Comparison of ENCODE assay signal across 11 cellular contexts in genomic region chr12:130878193-130879185, GRCh38. TPM values are rescaled to one million over a fixed set of nuclear protein-coding genes. Genes with fewer than 3 reads are reported as not detected.
DNase-seq lines count a peak whose midpoint lies in the region; ATAC-seq and TF ChIP-seq lines count a peak whose summit lies in the region.
"Had no signal": no experiment of that assay in that cellular context is flagged by ENCODE, and none has a peak within 500 bp of the region (broad histone marks: within the 10 kb centered on the region; RNA-seq: fewer than 3 reads in every experiment).

No MANE protein-coding gene starts in this region.

- intact Hi-C loops in left colon (cut with DNase I, micrococcal nuclease) = no loop called here

- peak; percentile 15 for DNase-seq in DMS 273 treated with DMSO at 0.1 percent for 48 hours (lab: John Stamatoyannopoulos, UW)
- no peak for DNase-seq in left colon
- DNase-seq in SKM-1 treated with dmso at 0.1 percent for 144 hours (lab: John Stamatoyannopoulos, UW; ENCODE audit: unreplicated experiment) = no peak
- DNase-seq in kidney tubule cell (ENCODE audit: low spot score) = no peak
- DNase-seq in Kasumi-1 (lab: John Stamatoyannopoulos, UW) = no peak
- DNase-seq: NCI-H1930; stimulated activated CD4-positive, alpha-beta T cell treated with anti-CD3 and anti-CD28 coated beads, Interleukin-2, amount 100 ng/mL, for 48 hours; T-cell had no signal

- peak; percentile 0 for ATAC-seq in GM21528 (IDR thresholded peaks at IDR 0.05; ENCODE audit: low FRiP score, unreplicated experiment)
- ATAC-seq in left colon = peak; percentile 50
- no peak for ATAC-seq in GM19397 (IDR thresholded peaks at IDR 0.05; ENCODE audit: unreplicated experiment)

TF ChIP-seq in PFSK-1, 5 proteins besides CTCF, POLR2A, EP300 and RAD21:
- TF ChIP-seq TAF1 (IDR thresholded peaks at IDR 0.05; ENCODE audit: borderline replicate concordance, insufficient read depth, low read length) (no peak), POLR2AphosphoS5 (IDR thresholded peaks at IDR 0.05; ENCODE audit: low read depth, low read length) (peak; percentile 81), SIN3A (IDR thresholded peaks at IDR 0.05; ENCODE audit: borderline replicate concordance, insufficient read depth, low read length) (no peak)

RNA-seq across cellular contexts. Expression of gene RAN, which starts 6.6 kb away (rescaled TPM):
- 766 TPM for polyA plus RNA-seq in PFSK-1 (2012; ENCODE audit: insufficient read length, low read depth)
- 100 to 1,000 TPM; 266 to 344 TPM for total RNA-seq in left colon

RNA-seq across cellular contexts. Expression of gene STX2, which starts 39.4 kb away (rescaled TPM):
- 12.9 TPM for polyA plus RNA-seq in PFSK-1 (2012; ENCODE audit: insufficient read length, low read depth)
- total RNA-seq in left colon = 1 to 10 TPM; 2.9 to 7.1 TPM
